1 cellular context compared by ENCODE assay signal in genomic region chr6:154606457-154606856, GRCh38.
TF ChIP-seq lines count a peak whose summit lies in the region.

No MANE protein-coding gene starts in this region.

TF ChIP-seq in K562, 482 proteins besides CTCF, POLR2A, EP300 and RAD21 (continued from another document):
- no peak for TF ChIP-seq CBFB (CRISPR knock-in tag; IDR thresholded peaks at IDR 0.05)
- peak; percentile 39; the same call in 1 of the 2 replicates for TF ChIP-seq SPI1 (IDR thresholded peaks at IDR 0.05; ENCODE audit: borderline replicate concordance, low read depth, low read length)
